11 cellular contexts compared by ENCODE assay signal in the genomic region with DNA sequence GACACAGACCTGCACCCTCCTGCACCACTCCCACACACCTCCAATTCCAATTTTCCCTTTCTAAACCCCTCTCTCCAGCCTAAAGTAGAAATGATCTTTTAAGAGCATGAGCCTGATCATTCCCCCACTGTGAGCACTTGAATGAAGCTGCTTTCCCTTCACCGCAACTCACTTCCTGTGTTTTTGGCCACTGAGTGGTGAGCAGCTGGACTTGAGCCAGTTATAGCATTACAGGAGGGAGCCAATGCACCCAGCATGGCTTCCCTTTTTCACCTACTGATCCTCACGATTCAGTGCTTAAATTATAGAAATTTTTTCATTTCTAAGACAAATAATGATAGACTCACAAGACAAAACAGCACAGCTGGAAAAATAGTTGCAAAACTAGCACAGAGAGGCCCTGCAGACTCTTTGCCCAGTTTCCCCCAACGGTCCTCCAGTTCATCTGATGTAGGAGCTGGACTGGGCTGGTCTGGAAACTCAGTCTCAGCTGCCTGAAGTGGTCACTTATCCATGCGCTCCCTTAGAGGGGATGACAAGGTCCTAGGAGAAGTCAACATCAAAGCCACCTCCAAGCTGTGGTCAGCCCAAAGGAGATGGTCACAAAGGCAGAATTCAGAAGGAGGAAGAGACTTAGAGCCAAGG. TPM values are rescaled to one million over a fixed set of nuclear protein-coding genes. Genes with fewer than 3 reads are reported as not detected.
DNase-seq lines count a peak whose midpoint lies in the region; ATAC-seq and TF ChIP-seq lines count a peak whose summit lies in the region.
"Had no signal": no experiment of that assay in that cellular context is flagged by ENCODE, and none has a peak within 500 bp of the region (broad histone marks: within the 10 kb centered on the region; RNA-seq: fewer than 3 reads in every experiment).

No MANE protein-coding gene starts in this region.

- H3K23ac ChIP-seq in mesendoderm (ENCODE audit: low read length) = no peak overlapping the region

- peak overlapping the region in 1 of 5 donors; percentile 41 for H3K4me3 Mint-ChIP-seq in immature natural killer cell
- H3K4me3 Mint-ChIP-seq: activated CD4-positive, alpha-beta memory T cell treated with anti-CD3 and anti-CD28 coated beads, Interleukin-2, amount 10 ng/mL, durations not matched to agents 7 days and 5 days; central memory CD8-positive, alpha-beta T cell had no signal

- no peak overlapping the region for H3K56ac ChIP-seq in mesendoderm (ENCODE audit: low read length)

- POLR2A ChIA-PET in HEK293 (lab: Yijun Ruan, JAX) = no interaction called here

- DNase-seq in SKM-1 treated with dmso at 0.1 percent for 144 hours (lab: John Stamatoyannopoulos, UW; ENCODE audit: unreplicated experiment) (peak; percentile 76), immature natural killer cell (peak; percentile 25 to 34 (median 26)), OCI-M2 (lab: John Stamatoyannopoulos, UW; ENCODE audit: unreplicated experiment) (no peak), mesendoderm (no peak)
- DNase-seq: activated CD4-positive, alpha-beta memory T cell treated with anti-CD3 and anti-CD28 coated beads, Interleukin-2, amount 10 ng/mL, durations not matched to agents 7 days and 5 days had no signal

- H3K4me1 ChIP-seq in BLaER1 (peaks cover 20% of the 10 kb centered on the region), HEK293 (ENCODE audit: control insufficient read depth, insufficient read depth, low read length) (no peaks in the 10 kb centered on the region), mesendoderm (ENCODE audit: control insufficient read depth, low read depth, low read length) (no peaks in the 10 kb centered on the region)

- H3K18ac ChIP-seq in mesendoderm (ENCODE audit: low read length) = no peak overlapping the region

- H3K4me1 Mint-ChIP-seq in immature natural killer cell = peaks cover 18 to 29% of the 10 kb centered on the region in 2 donors

- peaks cover 0 to 33% (median 2%) of the 10 kb centered on the region in 3 donors for H3K27me3 Mint-ChIP-seq in immature natural killer cell (ENCODE audit: low read depth in 3 of 3)

- H3K9ac ChIP-seq in BLaER1 (no peak overlapping the region), mesendoderm (ENCODE audit: low read length) (no peak overlapping the region)

- H3K9me3 ChIP-seq in BLaER1 (peaks cover 24% of the 10 kb centered on the region), HEK293 (ENCODE audit: control insufficient read depth, insufficient read depth, low read depth, low read length) (no peaks in the 10 kb centered on the region)

- no peak overlapping the region for H3K27ac Mint-ChIP-seq in immature natural killer cell
- H3K27ac Mint-ChIP-seq: activated CD4-positive, alpha-beta memory T cell treated with anti-CD3 and anti-CD28 coated beads, Interleukin-2, amount 10 ng/mL, durations not matched to agents 7 days and 5 days had no signal

- no peak overlapping the region for H2BK120ac ChIP-seq in mesendoderm (ENCODE audit: low read depth, low read length)

- H3K4me3 ChIP-seq in BLaER1 = no peak overlapping the region
- H3K4me3 ChIP-seq in HEK293 (ENCODE audit: low read depth, low read length) = no peak overlapping the region
- no peak overlapping the region for H3K4me3 ChIP-seq in mesendoderm (ENCODE audit: low read length)
- H3K4me3 ChIP-seq: skin epidermis had no signal

- TF ChIP-seq CTCF in HEK293 (tag by site-specific recombination; IDR thresholded peaks at IDR 0.05) = no peak

- H2BK5ac ChIP-seq in mesendoderm (ENCODE audit: low read length) = no peak overlapping the region

- H3K79me1 ChIP-seq in mesendoderm (ENCODE audit: low read length) = no peaks in the 10 kb centered on the region

- H2BK15ac ChIP-seq in mesendoderm (replicated peaks; ENCODE audit: low read depth) = no peak overlapping the region

- H3K36me3 ChIP-seq in BLaER1 (no peaks in the 10 kb centered on the region), HEK293 (ENCODE audit: control insufficient read depth in 2 of 2, insufficient read depth in 1 of 2, low read length in 2 of 2) (no peaks in the 10 kb centered on the region), mesendoderm (ENCODE audit: control insufficient read depth, insufficient read depth, low read length) (no peaks in the 10 kb centered on the region)

- no peak overlapping the region for H4K5ac ChIP-seq in mesendoderm (ENCODE audit: low read length)

- H3K27ac ChIP-seq in BLaER1 (no peak overlapping the region), HEK293 (ENCODE audit: extremely low read depth, low read depth, low read length) (no peak overlapping the region), mesendoderm (ENCODE audit: low read depth, low read length) (no peak overlapping the region)

- no peak overlapping the region for H2AK5ac ChIP-seq in mesendoderm (ENCODE audit: low read length)

- no peak overlapping the region for H4K8ac ChIP-seq in mesendoderm (ENCODE audit: low read depth, low read length)

- H3K4me2 ChIP-seq in BLaER1 = peak overlapping the region; percentile 43
- no peak overlapping the region for H3K4me2 ChIP-seq in mesendoderm (ENCODE audit: low read length)

- no peak overlapping the region for H3K4ac ChIP-seq in mesendoderm (ENCODE audit: low read depth, low read length)

- H3K27me3 ChIP-seq in BLaER1 (no peaks in the 10 kb centered on the region), mesendoderm (ENCODE audit: insufficient read depth, low read length, poor library complexity) (no peaks in the 10 kb centered on the region)

- ATAC-seq in HG02973 (IDR thresholded peaks at IDR 0.05; ENCODE audit: unreplicated experiment) (no peak), GM18868 (IDR thresholded peaks at IDR 0.05; ENCODE audit: unreplicated experiment) (no peak)

- no peaks in the 10 kb centered on the region for H4K20me1 ChIP-seq in BLaER1

- CTCF ChIA-PET in HEK293 (lab: Yijun Ruan, JAX) = interaction anchor here (1.0 to 1.4 kb wide), 4 partner anchors 9 to 146 kb away, joined by 4 read pairs; no protein-coding TSS in a partner anchor

- peaks cover 7 to 15% (median 9%) of the 10 kb centered on the region in 6 donors for H3K9me3 Mint-ChIP-seq in immature natural killer cell
- H3K9me3 Mint-ChIP-seq: central memory CD8-positive, alpha-beta T cell had no signal

- H3K79me2 ChIP-seq in mesendoderm (ENCODE audit: control insufficient read depth, insufficient read depth, low read length) = no peaks in the 10 kb centered on the region

- peaks cover 0 to 7% (median 5%) of the 10 kb centered on the region in 3 donors for H3K36me3 Mint-ChIP-seq in immature natural killer cell

- no CpG with 5 or more reads among the region's 4 CpGs for WGBS in mesendoderm (ENCODE audit: extremely low coverage, insufficient coverage, low lambda C conversion rate)

TF ChIP-seq in HEK293, 187 proteins besides CTCF, POLR2A, EP300 and RAD21 (continues in another document):
- no peak for TF ChIP-seq ZNF416 (tag by site-specific recombination; IDR thresholded peaks at IDR 0.05)
- TF ChIP-seq BCL11A (tag by site-specific recombination; IDR thresholded peaks at IDR 0.05; ENCODE audit: low read depth) = no peak
- TF ChIP-seq GLIS2 (tag by site-specific recombination; IDR thresholded peaks at IDR 0.05) = no peak
- TF ChIP-seq ZBTB21 (tag by site-specific recombination; IDR thresholded peaks at IDR 0.05) = no peak
- peak; percentile 93 for TF ChIP-seq ZNF529 (tag by site-specific recombination; IDR thresholded peaks at IDR 0.05; ENCODE audit: insufficient replicate concordance)
- TF ChIP-seq, protein P1, sequence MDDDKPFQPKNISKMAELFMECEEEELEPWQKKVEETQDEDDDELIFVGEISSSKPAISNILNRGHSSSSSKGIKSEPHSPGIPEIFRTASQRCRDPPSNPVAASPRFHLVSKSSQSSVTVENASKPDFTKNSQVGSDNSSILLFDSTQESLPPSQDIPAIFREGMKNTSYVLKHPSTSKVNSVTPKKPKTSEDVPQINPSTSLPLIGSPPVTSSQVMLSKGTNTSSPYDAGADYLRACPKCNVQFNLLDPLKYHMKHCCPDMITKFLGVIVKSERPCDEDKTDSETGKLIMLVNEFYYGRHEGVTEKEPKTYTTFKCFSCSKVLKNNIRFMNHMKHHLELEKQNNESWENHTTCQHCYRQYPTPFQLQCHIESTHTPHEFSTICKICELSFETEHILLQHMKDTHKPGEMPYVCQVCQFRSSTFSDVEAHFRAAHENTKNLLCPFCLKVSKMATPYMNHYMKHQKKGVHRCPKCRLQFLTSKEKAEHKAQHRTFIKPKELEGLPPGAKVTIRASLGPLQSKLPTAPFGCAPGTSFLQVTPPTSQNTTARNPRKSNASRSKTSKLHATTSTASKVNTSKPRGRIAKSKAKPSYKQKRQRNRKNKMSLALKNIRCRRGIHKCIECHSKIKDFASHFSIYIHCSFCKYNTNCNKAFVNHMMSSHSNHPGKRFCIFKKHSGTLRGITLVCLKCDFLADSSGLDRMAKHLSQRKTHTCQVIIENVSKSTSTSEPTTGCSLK (tag by site-specific recombination; IDR thresholded peaks at IDR 0.05) = no peak
- TF ChIP-seq TCF7L2 (IDR thresholded peaks at IDR 0.05; ENCODE audit: borderline replicate concordance, low read depth, low read length) = no peak
- TF ChIP-seq, protein P2, sequence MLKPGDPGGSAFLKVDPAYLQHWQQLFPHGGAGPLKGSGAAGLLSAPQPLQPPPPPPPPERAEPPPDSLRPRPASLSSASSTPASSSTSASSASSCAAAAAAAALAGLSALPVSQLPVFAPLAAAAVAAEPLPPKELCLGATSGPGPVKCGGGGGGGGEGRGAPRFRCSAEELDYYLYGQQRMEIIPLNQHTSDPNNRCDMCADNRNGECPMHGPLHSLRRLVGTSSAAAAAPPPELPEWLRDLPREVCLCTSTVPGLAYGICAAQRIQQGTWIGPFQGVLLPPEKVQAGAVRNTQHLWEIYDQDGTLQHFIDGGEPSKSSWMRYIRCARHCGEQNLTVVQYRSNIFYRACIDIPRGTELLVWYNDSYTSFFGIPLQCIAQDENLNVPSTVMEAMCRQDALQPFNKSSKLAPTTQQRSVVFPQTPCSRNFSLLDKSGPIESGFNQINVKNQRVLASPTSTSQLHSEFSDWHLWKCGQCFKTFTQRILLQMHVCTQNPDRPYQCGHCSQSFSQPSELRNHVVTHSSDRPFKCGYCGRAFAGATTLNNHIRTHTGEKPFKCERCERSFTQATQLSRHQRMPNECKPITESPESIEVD (tag by site-specific recombination; IDR thresholded peaks at IDR 0.05) = no peak
- TF ChIP-seq ZIC2 (tag by site-specific recombination; IDR thresholded peaks at IDR 0.05) = 0 out of 2 replicates have a peak, but pooled peaks have one; percentile 7

RNA-seq across cellular contexts. Expression of a gene that starts 9.8 kb away (rescaled TPM):
- polyA plus RNA-seq in immature natural killer cell = under 1 TPM in 2 of 3 donors, not detected in 1; 0.25 to 0.27 TPM
- 0.01 TPM for polyA plus RNA-seq in mesendoderm (2013, experiment 1 of 2)
- polyA plus RNA-seq in mesendoderm (2013, experiment 2 of 2) = 0.01 TPM

RNA-seq across cellular contexts. Expression of a gene that starts 28.0 kb away (rescaled TPM):
- polyA plus RNA-seq in immature natural killer cell = 10 to 100 TPM; 22.4 to 42.4 (median 22.9) TPM
- 3.8 TPM for polyA plus RNA-seq in mesendoderm (2013, experiment 1 of 2)
- polyA plus RNA-seq in mesendoderm (2013, experiment 2 of 2) = 4.1 TPM

RNA-seq across cellular contexts. Expression of a gene that starts 41.6 kb away (rescaled TPM):
- polyA plus RNA-seq in immature natural killer cell = 10 to 100 TPM in 2 of 3 donors, 1 to 10 TPM in 1; 8.7 to 65.8 (median 14.8) TPM
- not detected for polyA plus RNA-seq in mesendoderm (2013, experiment 1 of 2)
- polyA plus RNA-seq in mesendoderm (2013, experiment 2 of 2) = not detected

RNA-seq across cellular contexts. Expression of a gene that starts 50.8 kb away (rescaled TPM):
- 10 to 100 TPM; 32.8 to 83.5 (median 56.3) TPM for polyA plus RNA-seq in immature natural killer cell
- 0.74 TPM for polyA plus RNA-seq in mesendoderm (2013, experiment 1 of 2)
- 0.66 TPM for polyA plus RNA-seq in mesendoderm (2013, experiment 2 of 2)

Comparison
In these comparisons a context has a peak if more than half of its experiments do, and no peak if none do; other contexts are left out.
1. DNase-seq: peak in SKM-1 treated with dmso at 0.1 percent for 144 hours (single experiment) and immature natural killer cell (3 of 3); none in OCI-M2 (single experiment) and mesendoderm (single experiment).